14 cellular contexts compared by ENCODE assay signal in genomic region chr5:130289132-130290088, GRCh38.
DNase-seq lines count a peak whose midpoint lies in the region; ATAC-seq and TF ChIP-seq lines count a peak whose summit lies in the region.
"Had no signal": no experiment of that assay in that cellular context is flagged by ENCODE, and none has a peak within 500 bp of the region (broad histone marks: within the 10 kb centered on the region; RNA-seq: fewer than 3 reads in every experiment).

No MANE protein-coding gene starts in this region.

- H3K36me3 ChIP-seq in HCT116 (ENCODE audit: control insufficient read depth in 1 of 2, insufficient read depth in 2 of 2, low read length in 2 of 2) (no peaks in the 10 kb centered on the region), smooth muscle cell (ENCODE audit: low read depth) (no peaks in the 10 kb centered on the region)
- H3K36me3 ChIP-seq: BE2C, prostate gland had no signal

- H3K9me3 ChIP-seq in HCT116 (ENCODE audit: control insufficient read depth in 1 of 2, insufficient read depth in 1 of 2, low read depth in 1 of 2, low read length in 2 of 2) = no peaks in the 10 kb centered on the region
- no peaks in the 10 kb centered on the region for H3K9me3 ChIP-seq in smooth muscle cell (replicated peaks; ENCODE audit: low read depth)
- H3K9me3 ChIP-seq: BE2C, prostate gland had no signal

- H3K4me2 ChIP-seq in HCT116 (ENCODE audit: low read length) = peak overlapping the region; percentile 47
- H3K4me2 ChIP-seq in smooth muscle cell = peak overlapping the region; percentile 62

- peak; percentile 54 for ATAC-seq in HCT116
- ATAC-seq in GM18498 (IDR thresholded peaks at IDR 0.05; ENCODE audit: unreplicated experiment) = no peak
- ATAC-seq: natural killer cell treated with Interleukin-12 subunit alpha and Interleukin-12 subunit beta and Interleukin-15 and Interleukin-18, amount 100 ng/mL, for 72 hours had no signal

- H3K79me2 ChIP-seq in HCT116 (ENCODE audit: insufficient read depth, low read length) (no peaks in the 10 kb centered on the region), smooth muscle cell (ENCODE audit: low read depth) (no peaks in the 10 kb centered on the region)

- POLR2A ChIA-PET in HCT116 (lab: Charles Lee) = no interaction called here

- RAD21 ChIA-PET in HCT116 (lab: Charles Lee; ENCODE audit: low non-redundant PET in 1 of 2, low total read pairs in 2 of 2, uncharacterized antibody in 2 of 2, unreplicated experiment in 2 of 2) = no interaction called here

- TF ChIP-seq CTCF in HCT116 (IDR thresholded peaks at IDR 0.05 in 2 of 3, conservative IDR thresholded peaks at IDR 0.05 in 1 of 3; ENCODE audit: borderline replicate concordance in 1 of 3, insufficient read depth in 1 of 3, low read depth in 2 of 3, low read length in 2 of 3) (no peak), fibroblast of villous mesenchyme (IDR thresholded peaks at IDR 0.05; ENCODE audit: insufficient read depth, low read depth, low read length) (no peak), smooth muscle cell (IDR thresholded peaks at IDR 0.05; ENCODE audit: borderline replicate concordance, insufficient read depth, poor library complexity, severe bottlenecking) (no peak)

- TF ChIP-seq RAD21 in HCT116 (IDR thresholded peaks at IDR 0.05; ENCODE audit: low read depth) = no peak

- DNase-seq in HCT116 (ENCODE audit: low read depth, low spot score) (no peak), amniotic epithelial cell (ENCODE audit: low read depth) (peak; percentile 49), fibroblast of villous mesenchyme (ENCODE audit: low read depth) (peak; percentile 5), smooth muscle cell (lab: John Stamatoyannopoulos, UW; ENCODE audit: unreplicated experiment) (no peak), OCI-M2 (lab: John Stamatoyannopoulos, UW; ENCODE audit: unreplicated experiment) (no peak)
- no peak for DNase-seq in activated T-cell treated with anti-CD3 and anti-CD28 coated beads, Interleukin-2, amount 50 U/mL, for 1 hour
- DNase-seq: activated B cell treated with CpG ODN at 0.5 μM for 24 hours, activated gamma-delta T cell, BE2C, NCI-H187, NCI-H526 had no signal

- H4K20me1 ChIP-seq in HCT116 (ENCODE audit: insufficient read depth) = no peaks in the 10 kb centered on the region
- no peaks in the 10 kb centered on the region for H4K20me1 ChIP-seq in smooth muscle cell (ENCODE audit: low read depth)

- 46% methylated on average over 6 of the region's 6 CpGs for WGBS in smooth muscle cell (ENCODE audit: low lambda C conversion rate)

- no peaks in the 10 kb centered on the region for H3K9me2 ChIP-seq in HCT116 (ENCODE audit: insufficient read depth)

- no peak overlapping the region for H3K27ac ChIP-seq in HCT116 (ENCODE audit: low read depth, low read length)
- peak overlapping the region; percentile 25 for H3K27ac ChIP-seq in smooth muscle cell (ENCODE audit: low read depth)
- H3K27ac ChIP-seq: prostate gland had no signal

- no peaks in the 10 kb centered on the region for H3F3A ChIP-seq in smooth muscle cell (ENCODE audit: low read depth)

- no TSS peak for BruUV-seq in HCT116 (replicated peaks; lab: Mats Ljungman, UMichigan)

- H3K27me3 ChIP-seq in HCT116 (ENCODE audit: insufficient read depth, low read length) (no peaks in the 10 kb centered on the region), smooth muscle cell (ENCODE audit: low read depth) (no peaks in the 10 kb centered on the region)
- H3K27me3 ChIP-seq: BE2C had no signal

- peaks cover 4 to 14% of the 10 kb centered on the region in 2 experiments; a peak in 2 of 4 replicates for H3K4me1 ChIP-seq in HCT116 (ENCODE audit: control insufficient read depth in 1 of 2, insufficient read depth in 2 of 2, low read length in 2 of 2)
- no peaks in the 10 kb centered on the region for H3K4me1 ChIP-seq in smooth muscle cell (ENCODE audit: low read depth)
- H3K4me1 ChIP-seq: BE2C, prostate gland had no signal

- H3K4me3 ChIP-seq in HCT116 (replicated peaks in 1 of 2; ENCODE audit: low read depth in 1 of 2, low read length in 2 of 2) = no peak overlapping the region
- H3K4me3 ChIP-seq in fibroblast of villous mesenchyme (ENCODE audit: low read depth, low read length) = no peak overlapping the region
- H3K4me3 ChIP-seq in smooth muscle cell = no peak overlapping the region
- H3K4me3 ChIP-seq: prostate gland had no signal

- TF ChIP-seq POLR2A in HCT116 (IDR thresholded peaks at IDR 0.05; ENCODE audit: borderline replicate concordance, extremely low read depth, insufficient read depth, insufficient read length) = no peak

- H2AFZ ChIP-seq in HCT116 (ENCODE audit: low read depth, low read length, poor library complexity, severe bottlenecking) = peak overlapping the region; percentile 42
- H2AFZ ChIP-seq in smooth muscle cell (ENCODE audit: low read depth) = no peak overlapping the region

- H3K9ac ChIP-seq in HCT116 (ENCODE audit: low read length) (no peak overlapping the region), smooth muscle cell (ENCODE audit: low read depth) (no peak overlapping the region)

- CTCF ChIA-PET in HCT116 (lab: Charles Lee) = no interaction called here

- intact Hi-C loops in HCT116 (cut with micrococcal nuclease) = no loop called here

TF ChIP-seq in HCT116, 20 proteins besides CTCF, POLR2A, EP300 and RAD21:
- TF ChIP-seq CEBPB (IDR thresholded peaks at IDR 0.05; ENCODE audit: low read depth) = peak; percentile 23; the same call in 1 of the 2 replicates
- no peak for TF ChIP-seq EZH2phosphoT487 (IDR thresholded peaks at IDR 0.05; ENCODE audit: borderline replicate concordance)
- TF ChIP-seq SRF (IDR thresholded peaks at IDR 0.05; ENCODE audit: low read depth) = 0 out of 2 replicates have a peak, but pooled peaks have one; percentile 35
- TF ChIP-seq EGR1 (IDR thresholded peaks at IDR 0.05; ENCODE audit: low read depth) = no peak
- no peak for TF ChIP-seq REST (IDR thresholded peaks at IDR 0.05; ENCODE audit: low read depth)
- TF ChIP-seq JUND (IDR thresholded peaks at IDR 0.05) = peak; percentile 28; the same call in 1 of the 2 replicates

Comparison
In these comparisons a context has a peak if more than half of its experiments do, and no peak if none do; other contexts are left out.
1. DNase-seq: peak in amniotic epithelial cell (single experiment) and fibroblast of villous mesenchyme (single experiment); none in HCT116 (single experiment), smooth muscle cell (single experiment), OCI-M2 (single experiment) and activated T-cell treated with anti-CD3 and anti-CD28 coated beads, Interleukin-2, amount 50 U/mL, for 1 hour (single experiment).